In the genomic region with DNA sequence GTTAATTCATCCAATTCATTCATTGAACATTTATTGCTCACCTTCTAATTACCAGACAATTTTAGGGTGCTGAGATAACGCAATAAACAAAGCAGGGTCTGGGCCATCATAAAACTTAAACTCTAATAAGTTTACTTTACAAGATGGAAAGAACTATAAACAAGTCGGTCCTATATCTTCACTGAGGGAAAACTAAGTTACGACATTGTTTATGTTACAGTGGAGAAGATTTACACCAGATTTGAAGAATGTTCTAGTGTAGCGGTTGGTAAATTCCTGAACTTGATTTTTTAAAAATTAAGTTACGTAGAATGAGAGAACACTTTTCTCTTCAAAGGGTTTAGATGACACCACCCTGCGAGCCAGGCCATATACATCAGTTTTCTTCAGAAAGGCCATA, we compare ENCODE assay signal across 18 cellular contexts. TPM values are rescaled to one million over a fixed set of nuclear protein-coding genes. Genes with fewer than 3 reads are reported as not detected.
DNase-seq lines count a peak whose midpoint lies in the region; ATAC-seq and TF ChIP-seq lines count a peak whose summit lies in the region.
"Had no signal": no experiment of that assay in that cellular context is flagged by ENCODE, and none has a peak within 500 bp of the region (broad histone marks: within the 10 kb centered on the region; RNA-seq: fewer than 3 reads in every experiment).

No MANE protein-coding gene starts in this region.

- no peaks in the 10 kb centered on the region for H3K79me2 ChIP-seq in OCI-LY7 (ENCODE audit: insufficient read depth, low read depth, low read length)

- no peaks in the 10 kb centered on the region for H4K20me1 ChIP-seq in OCI-LY7 (ENCODE audit: insufficient read depth, low read length)

- H3K4me3 ChIP-seq in HEK293 (ENCODE audit: low read depth, low read length) = no peak overlapping the region
- H3K4me3 ChIP-seq in OCI-LY7 (ENCODE audit: low read depth, low read length, poor library complexity, severe bottlenecking) = peak overlapping the region; percentile 37
- no peak overlapping the region for H3K4me3 ChIP-seq in choroid plexus epithelial cell (ENCODE audit: low read depth, low read length)
- H3K4me3 ChIP-seq in mesenchymal stem cell (ENCODE audit: insufficient read depth in 1 of 2, low read depth in 1 of 2, low read length in 2 of 2) = no peak overlapping the region
- H3K4me3 ChIP-seq: GM23248 had no signal

- intact Hi-C loops in OCI-LY7 (cut with micrococcal nuclease; ENCODE audit: unreplicated experiment) = no loop called here

- H3K4me2 ChIP-seq in OCI-LY7 (ENCODE audit: low read length) (peak overlapping the region; percentile 56), mesenchymal stem cell (ENCODE audit: low read length, poor library complexity, severe bottlenecking) (no peak overlapping the region)

- H4K91ac ChIP-seq in mesenchymal stem cell (ENCODE audit: low read length) = no peak overlapping the region

- ATAC-seq in HG03571 (IDR thresholded peaks at IDR 0.05; ENCODE audit: unreplicated experiment) = no peak
- ATAC-seq: CD8-positive, alpha-beta T cell; HepG2 had no signal

- H2BK120ac ChIP-seq in mesenchymal stem cell (ENCODE audit: low read depth, low read length) = no peak overlapping the region

- H2BK15ac ChIP-seq in mesenchymal stem cell (ENCODE audit: low read depth, poor library complexity, severe bottlenecking) = no peak overlapping the region

- no TSS peak for BruUV-seq in OCI-LY7 (replicated peaks; lab: Mats Ljungman, UMichigan)

- H3K27ac ChIP-seq in HEK293 (ENCODE audit: extremely low read depth, low read depth, low read length) = no peak overlapping the region
- H3K27ac ChIP-seq in OCI-LY7 (ENCODE audit: low read depth, low read length, poor library complexity, severe bottlenecking) = peak overlapping the region; percentile 63
- H3K27ac ChIP-seq in mesenchymal stem cell (ENCODE audit: low read length, poor library complexity, severe bottlenecking) = no peak overlapping the region
- H3K27ac ChIP-seq: 22Rv1, GM23248 had no signal

- POLR2A ChIA-PET in HEK293 (lab: Yijun Ruan, JAX) = no interaction called here
- POLR2A ChIA-PET in OCI-LY7 (lab: Charles Lee) = no interaction called here

- no peak overlapping the region for H3K18ac ChIP-seq in mesenchymal stem cell (ENCODE audit: low read depth in 1 of 2, low read length in 2 of 2)

- H4K8ac ChIP-seq in mesenchymal stem cell (ENCODE audit: low read length) = no peak overlapping the region

- H3K36me3 ChIP-seq in HEK293 (ENCODE audit: control insufficient read depth in 2 of 2, insufficient read depth in 1 of 2, low read length in 2 of 2) = no peaks in the 10 kb centered on the region
- H3K36me3 ChIP-seq in OCI-LY7 (ENCODE audit: insufficient read depth, low read length) = no peaks in the 10 kb centered on the region; the same call in 1 of the 2 replicates
- H3K36me3 ChIP-seq in mesenchymal stem cell (ENCODE audit: control insufficient read depth in 1 of 2, insufficient read depth in 2 of 2, low read depth in 1 of 2, low read length in 2 of 2) = no peaks in the 10 kb centered on the region

- H3K9me3 ChIP-seq in HEK293 (ENCODE audit: control insufficient read depth, insufficient read depth, low read depth, low read length) = no peaks in the 10 kb centered on the region
- H3K9me3 ChIP-seq in OCI-LY7 (ENCODE audit: low read length) = peaks cover 8% of the 10 kb centered on the region; the same call in 1 of the 2 replicates
- no peaks in the 10 kb centered on the region for H3K9me3 ChIP-seq in mesenchymal stem cell (ENCODE audit: control insufficient read depth, low read length)

- no peak overlapping the region for H3K9ac ChIP-seq in mesenchymal stem cell (ENCODE audit: low read length)
- H3K9ac ChIP-seq: GM23248 had no signal

- H3K4me1 ChIP-seq in HEK293 (ENCODE audit: control insufficient read depth, insufficient read depth, low read length) (peaks cover 19% of the 10 kb centered on the region; the same call in 1 of the 2 replicates), OCI-LY7 (ENCODE audit: insufficient read depth, low read length, poor library complexity, severe bottlenecking) (peaks cover 33% of the 10 kb centered on the region), mesenchymal stem cell (ENCODE audit: control insufficient read depth, insufficient read depth, low read depth, low read length) (no peaks in the 10 kb centered on the region)

- CTCF ChIA-PET in HEK293 (lab: Yijun Ruan, JAX) = interaction anchor here (0.6 to 0.7 kb wide), 2 partner anchors 454 to 1172 kb away, joined by 3 to 4 read pairs; no protein-coding TSS in a partner anchor
- CTCF ChIA-PET in OCI-LY7 (lab: Charles Lee; ENCODE audit: unreplicated experiment) = no interaction called here

- H3K23ac ChIP-seq in mesenchymal stem cell (ENCODE audit: low read length in 2 of 2) = no peak overlapping the region

- H2AFZ ChIP-seq in OCI-LY7 (ENCODE audit: low read length) = peak overlapping the region; percentile 94; the same call in 1 of the 2 replicates
- no peak overlapping the region for H2AFZ ChIP-seq in mesenchymal stem cell (ENCODE audit: low read depth, low read length)
- H2AFZ ChIP-seq: GM23248 had no signal

- H3K79me1 ChIP-seq in mesenchymal stem cell (replicated peaks; ENCODE audit: low read length, poor library complexity, severe bottlenecking) = no peaks in the 10 kb centered on the region

- no peak overlapping the region for H3K4ac ChIP-seq in mesenchymal stem cell (ENCODE audit: low read depth in 1 of 2, low read length in 2 of 2)

- H2BK5ac ChIP-seq in mesenchymal stem cell (ENCODE audit: low read depth, low read length, poor library complexity, severe bottlenecking) = no peak overlapping the region

- no peaks in the 10 kb centered on the region for H3K27me3 ChIP-seq in mesenchymal stem cell (ENCODE audit: control insufficient read depth in 1 of 2, insufficient read depth in 1 of 2, low read length in 2 of 2)

- no peak overlapping the region for H2AK5ac ChIP-seq in mesenchymal stem cell (ENCODE audit: low read length, severe bottlenecking)

- no peak for TF ChIP-seq CTCF in HEK293 (tag by site-specific recombination; IDR thresholded peaks at IDR 0.05)
- no peak for TF ChIP-seq CTCF in OCI-LY7 (conservative IDR thresholded peaks at IDR 0.05; ENCODE audit: low read length)
- no peak for TF ChIP-seq CTCF in choroid plexus epithelial cell (conservative IDR thresholded peaks at IDR 0.05; ENCODE audit: low read depth, low read length)

- DNase-seq in OCI-LY7 (ENCODE audit: low spot score) (no peak), choroid plexus epithelial cell (ENCODE audit: low read depth) (peak; percentile 51), mesenchymal stem cell (peak; percentile 66), GOT3 (lab: John Stamatoyannopoulos, UW) (no peak), activated gamma-delta T cell (lab: John Stamatoyannopoulos, UW) (no peak)
- DNase-seq in activated T-cell treated with anti-CD3 and anti-CD28 coated beads, Interleukin-2, amount 50 U/mL, for 48 hours = no peak
- DNase-seq: CD8-positive, alpha-beta T cell; COR-L47; DMS153; DMS79 treated with DMSO at 0.1 percent for 48 hours; EL; GM23248; H7 had no signal

- no peak overlapping the region for H3K14ac ChIP-seq in mesenchymal stem cell (ENCODE audit: low read length in 2 of 2)

- WGBS in mesenchymal stem cell = 13% methylated on average over 5 of the region's 6 CpGs

- H3K9me2 ChIP-seq in OCI-LY7 (ENCODE audit: insufficient read depth, low read length) = no peaks in the 10 kb centered on the region

- no peak overlapping the region for H2BK12ac ChIP-seq in mesenchymal stem cell (ENCODE audit: low read length in 2 of 2)

TF ChIP-seq in HEK293, 187 proteins besides CTCF, POLR2A, EP300 and RAD21:
- peak; percentile 28; the same call in 1 of the 2 replicates for TF ChIP-seq FEZF1 (tag by site-specific recombination; IDR thresholded peaks at IDR 0.05)
- TF ChIP-seq ZFP41 (tag by site-specific recombination; IDR thresholded peaks at IDR 0.05; ENCODE audit: borderline replicate concordance) = no peak
- TF ChIP-seq TRIM28 (IDR thresholded peaks at IDR 0.05; ENCODE audit: borderline replicate concordance, low read length) = 0 out of 2 replicates have a peak, but pooled peaks have one; percentile 19
- peak; percentile 40; the same call in 1 of the 2 replicates for TF ChIP-seq ZNF843 (tag by site-specific recombination; IDR thresholded peaks at IDR 0.05)
- TF ChIP-seq PRDM6 (tag by site-specific recombination; IDR thresholded peaks at IDR 0.05) = peak; percentile 86

RNA-seq across cellular contexts. Expression of gene FRZB, which starts 20.7 kb away (rescaled TPM):
- 0.10 TPM in 1 of 2 replicates, not detected in the other for total RNA-seq in OCI-LY7 (2014; rRNA removed; shearing (Covaris generic))
- total RNA-seq in OCI-LY7 (2022) = not detected in 2 replicates
- polyA plus RNA-seq in mesenchymal stem cell (2013, experiment 1 of 2) = 54.6 TPM
- 55.5 TPM for polyA plus RNA-seq in mesenchymal stem cell (2013, experiment 2 of 2)
- total RNA-seq: CD8-positive, alpha-beta T cell had no signal
- polyA plus RNA-seq: CD14-positive monocyte had no signal

Comparison
In these comparisons a context has a peak if more than half of its experiments do, and no peak if none do; other contexts are left out.
1. DNase-seq: peak in choroid plexus epithelial cell (single experiment) and mesenchymal stem cell (single experiment); none in OCI-LY7 (single experiment), activated T-cell treated with anti-CD3 and anti-CD28 coated beads, Interleukin-2, amount 50 U/mL, for 48 hours (0 of 2), GOT3 (single experiment) and activated gamma-delta T cell (single experiment).